Comparison of ENCODE assay signal across 9 cellular contexts in the genomic region with DNA sequence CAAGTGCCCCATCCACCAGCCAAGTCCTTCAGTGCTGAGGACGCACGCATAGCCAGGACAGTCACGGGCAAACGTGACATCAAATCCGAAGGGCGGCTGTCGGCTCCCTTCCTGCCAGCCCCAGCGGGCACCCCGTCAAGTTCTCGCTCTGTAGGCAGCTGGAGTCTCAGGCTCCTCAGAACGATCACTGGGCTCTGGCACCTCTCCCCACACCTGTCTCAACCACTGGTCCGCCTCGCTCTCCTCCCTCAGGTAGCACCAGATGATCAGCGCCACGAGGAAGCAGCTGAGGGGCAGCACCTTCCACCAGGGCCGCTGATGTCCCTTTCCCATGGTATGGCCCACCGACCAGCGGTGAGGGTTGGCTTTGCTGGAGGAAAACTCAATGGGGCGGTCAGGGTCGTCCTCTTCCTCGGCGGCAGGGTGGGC. TPM values are rescaled to one million over a fixed set of nuclear protein-coding genes. Genes with fewer than 3 reads are reported as not detected.
DNase-seq lines count a peak whose midpoint lies in the region; ATAC-seq and TF ChIP-seq lines count a peak whose summit lies in the region.
"Had no signal": no experiment of that assay in that cellular context is flagged by ENCODE, and none has a peak within 500 bp of the region (broad histone marks: within the 10 kb centered on the region; RNA-seq: fewer than 3 reads in every experiment).

No MANE protein-coding gene starts in this region.

- H3K9me3 ChIP-seq in MG63, result peaks cover 8% of the 10 kb centered on the region
- H3K9me3 ChIP-seq in duodenal mucosa (ENCODE audit: control insufficient read depth in 1 of 2, low read length in 2 of 2), result no peaks in the 10 kb centered on the region

- H3K9me3 Mint-ChIP-seq in neural crest cell, result no peaks in the 10 kb centered on the region

- no peak for DNase-seq in MG63
- DNase-seq in neural crest cell (ENCODE audit: low read depth, low spot score), result no peak
- no peak for DNase-seq in NOMO-1 treated with DMSO at 0.1 percent for 48 hours (lab: John Stamatoyannopoulos, UW; ENCODE audit: unreplicated experiment)
- DNase-seq in NOMO-1 (lab: John Stamatoyannopoulos, UW; ENCODE audit: unreplicated experiment in 2 of 2), result no peak

- peak overlapping the region; percentile 99 for H3K4me3 Mint-ChIP-seq in neural crest cell

- peak overlapping the region; percentile 84 for H3K27ac ChIP-seq in 22Rv1
- H3K27ac ChIP-seq in duodenal mucosa (ENCODE audit: low read depth, low read length), result peak overlapping the region; percentile 53

- ATAC-seq in GM18909 (IDR thresholded peaks at IDR 0.05; ENCODE audit: poor library complexity, unreplicated experiment) (peak; percentile 1), GM18511 (IDR thresholded peaks at IDR 0.05; ENCODE audit: unreplicated experiment) (no peak)

- H3K27me3 ChIP-seq in MG63 (no peaks in the 10 kb centered on the region), duodenal mucosa (ENCODE audit: control insufficient read depth in 1 of 2, insufficient read depth in 2 of 2, low read length in 2 of 2) (no peaks in the 10 kb centered on the region)

- peaks cover 6 to 10% of the 10 kb centered on the region in 2 donors for H3K4me1 ChIP-seq in duodenal mucosa (ENCODE audit: control insufficient read depth in 1 of 2, insufficient read depth in 2 of 2, low read length in 2 of 2)

- TF ChIP-seq CTCF in 22Rv1 (IDR thresholded peaks at IDR 0.05), result no peak
- TF ChIP-seq CTCF in neural crest cell (conservative IDR thresholded peaks at IDR 0.05), result no peak

- H3K4me3 ChIP-seq in MG63 (peak overlapping the region; percentile 99), duodenal mucosa (ENCODE audit: low read depth in 1 of 2, low read length in 2 of 2) (peak overlapping the region; percentile 97 to 98)

- peaks cover 14% of the 10 kb centered on the region for H3K4me1 Mint-ChIP-seq in neural crest cell

- peak overlapping the region; percentile 67 to 84 for H3K9ac ChIP-seq in duodenal mucosa (ENCODE audit: low read depth in 1 of 2, low read length in 2 of 2)

- peak overlapping the region; percentile 75 for H3K27ac Mint-ChIP-seq in neural crest cell (ENCODE audit: unreplicated experiment)

- H3K27me3 Mint-ChIP-seq in neural crest cell (ENCODE audit: low read depth), result no peaks in the 10 kb centered on the region

- H3K36me3 Mint-ChIP-seq in neural crest cell (ENCODE audit: low read depth), result peaks cover 4% of the 10 kb centered on the region

- H3K36me3 ChIP-seq in MG63 (peaks cover 32% of the 10 kb centered on the region), duodenal mucosa (ENCODE audit: control insufficient read depth in 1 of 2, insufficient read depth in 2 of 2, low read length in 2 of 2) (no peaks in the 10 kb centered on the region)

RNA-seq across cellular contexts. Expression of a gene that starts 0.4 kb away (rescaled TPM):
- 28.1 and 52.9 TPM in 2 replicates for total RNA-seq in MG63 (2014; rRNA removed; shearing (Covaris generic); ENCODE audit: low replicate concordance)
- 17.1 and 17.8 TPM in 2 replicates for total RNA-seq in neural crest cell

RNA-seq across cellular contexts. Expression of a gene that starts 5.6 kb away (rescaled TPM):
- 10.5 and 16.2 TPM in 2 replicates for total RNA-seq in MG63 (2014; rRNA removed; shearing (Covaris generic); ENCODE audit: low replicate concordance)
- total RNA-seq in neural crest cell, result 18.6 and 26.2 TPM in 2 replicates

RNA-seq across cellular contexts. Expression of a gene that starts 10.8 kb away (rescaled TPM):
- not detected in 2 replicates for total RNA-seq in MG63 (2014; rRNA removed; shearing (Covaris generic); ENCODE audit: low replicate concordance)
- not detected in 2 replicates for total RNA-seq in neural crest cell
- total RNA-seq: lung microvascular endothelial cell had no signal

RNA-seq across cellular contexts. Expression of a gene that starts 24.2 kb away (rescaled TPM):
- 2.9 and 5.6 TPM in 2 replicates for total RNA-seq in MG63 (2014; rRNA removed; shearing (Covaris generic); ENCODE audit: low replicate concordance)
- 1.2 and 1.9 TPM in 2 replicates for total RNA-seq in neural crest cell

RNA-seq across cellular contexts. Expression of a gene that starts 54.7 kb away (rescaled TPM):
- total RNA-seq in MG63 (2014; rRNA removed; shearing (Covaris generic); ENCODE audit: low replicate concordance), result 32.7 and 115 TPM in 2 replicates
- total RNA-seq in neural crest cell, result 74.5 and 82.4 TPM in 2 replicates
